In genomic region chr2:208542465-208543041, GRCh38 we compare ENCODE assay signal across 14 cellular contexts.
"Had no signal": no experiment of that assay in that cellular context is flagged by ENCODE, and none has a peak within 500 bp of the region (broad histone marks: within the 10 kb centered on the region; RNA-seq: fewer than 3 reads in every experiment).

No MANE protein-coding gene starts in this region.

- ATAC-seq: activated CD8-positive, alpha-beta T cell treated with anti-CD3 and anti-CD28 coated beads for 36 hours; activated T-cell treated with anti-CD3 and anti-CD28 coated beads, Interleukin-2, amount 50 U/mL, for 4 hours; left lobe of liver had no signal

- DNase-seq: activated CD8-positive, alpha-beta T cell treated with anti-CD3 and anti-CD28 coated beads for 36 hours; activated gamma-delta T cell; activated naive CD8-positive, alpha-beta T cell treated with anti-CD3 and anti-CD28 coated beads, Interleukin-2, amount 10 ng/mL, durations not matched to agents 7 days and 5 days; activated T-cell treated with anti-CD3 and anti-CD28 coated beads, Interleukin-2, amount 50 U/mL, for 4 hours; central memory CD4-positive, alpha-beta T cell; colonic mucosa; esophagus squamous epithelium; immature natural killer cell; pancreas; sigmoid colon; stimulated activated CD4-positive, alpha-beta T cell treated with anti-CD3 and anti-CD28 coated beads, Interleukin-2, amount 100 ng/mL, for 24 hours had no signal

- H3K27ac ChIP-seq: colonic mucosa, esophagus squamous epithelium, pancreas, sigmoid colon had no signal

- H3K4me1 ChIP-seq: colonic mucosa, esophagus squamous epithelium, sigmoid colon had no signal

- H3K27ac Mint-ChIP-seq: activated CD8-positive, alpha-beta T cell treated with anti-CD3 and anti-CD28 coated beads for 36 hours; activated naive CD8-positive, alpha-beta T cell treated with anti-CD3 and anti-CD28 coated beads, Interleukin-2, amount 10 ng/mL, durations not matched to agents 7 days and 5 days; brain; immature natural killer cell; T-helper 2 cell treated with Interferon-gamma antibody and Interleukin-4, amounts not matched to agents 5 μg/mL and 100 μg/mL, for 36 hours had no signal

- H3K9me3 Mint-ChIP-seq: activated CD8-positive, alpha-beta T cell treated with anti-CD3 and anti-CD28 coated beads for 36 hours; activated naive CD8-positive, alpha-beta T cell treated with anti-CD3 and anti-CD28 coated beads, Interleukin-2, amount 10 ng/mL, durations not matched to agents 7 days and 5 days; activated T-cell treated with anti-CD3 and anti-CD28 coated beads, Interleukin-2, amount 50 U/mL, for 4 hours; brain; T-helper 2 cell treated with Interferon-gamma antibody and Interleukin-4, amounts not matched to agents 5 μg/mL and 100 μg/mL, for 36 hours had no signal

- H3K4me1 Mint-ChIP-seq: activated naive CD8-positive, alpha-beta T cell treated with anti-CD3 and anti-CD28 coated beads, Interleukin-2, amount 10 ng/mL, durations not matched to agents 7 days and 5 days; brain; immature natural killer cell had no signal

- H3K27me3 ChIP-seq: colonic mucosa, esophagus squamous epithelium, sigmoid colon had no signal

- H3K36me3 Mint-ChIP-seq: activated naive CD8-positive, alpha-beta T cell treated with anti-CD3 and anti-CD28 coated beads, Interleukin-2, amount 10 ng/mL, durations not matched to agents 7 days and 5 days; brain; immature natural killer cell had no signal

- H3K27me3 Mint-ChIP-seq: activated CD8-positive, alpha-beta T cell treated with anti-CD3 and anti-CD28 coated beads for 36 hours; activated naive CD8-positive, alpha-beta T cell treated with anti-CD3 and anti-CD28 coated beads, Interleukin-2, amount 10 ng/mL, durations not matched to agents 7 days and 5 days had no signal

- H3K9me3 ChIP-seq: colonic mucosa, esophagus squamous epithelium, pancreas, sigmoid colon had no signal

- H3K4me3 Mint-ChIP-seq: activated CD8-positive, alpha-beta T cell treated with anti-CD3 and anti-CD28 coated beads for 36 hours; activated naive CD8-positive, alpha-beta T cell treated with anti-CD3 and anti-CD28 coated beads, Interleukin-2, amount 10 ng/mL, durations not matched to agents 7 days and 5 days; activated T-cell treated with anti-CD3 and anti-CD28 coated beads, Interleukin-2, amount 50 U/mL, for 4 hours; brain; immature natural killer cell had no signal

- H3K4me3 ChIP-seq: colonic mucosa, esophagus squamous epithelium, pancreas, sigmoid colon had no signal

- H3K36me3 ChIP-seq: colonic mucosa, esophagus squamous epithelium, pancreas, sigmoid colon had no signal
